ENCODE assay signal across 8 cellular contexts in the genomic region with DNA sequence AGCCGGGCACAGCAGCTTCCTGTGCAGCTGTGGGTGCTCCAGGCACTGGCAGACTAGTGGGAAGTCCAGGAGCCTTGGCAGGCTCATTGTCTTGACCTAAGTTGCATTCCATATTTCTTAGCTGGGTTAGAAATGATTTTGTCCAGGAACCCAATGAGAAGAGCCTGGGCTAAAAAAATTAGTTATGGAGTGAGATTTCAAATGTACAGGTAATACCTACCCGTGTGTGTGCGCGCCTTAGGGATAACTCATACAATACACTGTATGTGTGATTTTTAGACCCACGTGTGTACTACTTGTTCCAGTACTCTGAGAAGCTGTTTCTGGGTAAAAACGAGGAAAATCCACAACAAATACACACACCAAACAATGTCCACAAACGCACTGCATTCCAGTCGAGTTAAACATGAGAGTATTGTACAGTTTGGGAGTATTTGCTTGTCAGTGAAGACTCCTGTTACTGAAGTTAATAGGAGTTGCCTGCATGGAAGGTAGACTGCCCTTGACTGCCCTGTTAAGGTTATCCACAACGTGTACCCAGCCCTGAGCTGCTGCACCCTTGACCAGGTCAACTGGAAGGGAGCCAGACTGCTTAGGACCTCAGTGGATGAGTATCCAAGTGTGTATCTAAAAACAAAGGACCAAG. TPM values are rescaled to one million over a fixed set of nuclear protein-coding genes. Genes with fewer than 3 reads are reported as not detected.
A peak's percentile ranks its signal among the peaks of the same experiment; 100 is the strongest.
DNase-seq lines count a peak whose midpoint lies in the region; ATAC-seq and TF ChIP-seq lines count a peak whose summit lies in the region.

No MANE protein-coding gene starts in this region.

- peak overlapping the region; percentile 95 for H3K4me3 ChIP-seq in iPS-15b (ENCODE audit: low read depth, low read length)
- peak overlapping the region; percentile 47 to 80 (median 70) for H3K4me3 ChIP-seq in skin epidermis

- no peak overlapping the region for H3K14ac ChIP-seq in H9 (ENCODE audit: insufficient read depth, low read length)

- no peak overlapping the region for H3K56ac ChIP-seq in H9 (ENCODE audit: insufficient read length, low read depth, low read length)

- ATAC-seq in activated B cell treated with CpG ODN at 0.5 μM for 24 hours (ENCODE audit: low read depth) (no peak), HG02981 (IDR thresholded peaks at IDR 0.05; ENCODE audit: unreplicated experiment) (no peak), HG02852 (IDR thresholded peaks at IDR 0.05; ENCODE audit: unreplicated experiment) (no peak)

- no peak overlapping the region for H3K18ac ChIP-seq in H9 (ENCODE audit: insufficient read length, low read depth, low read length)

- H3K23me2 ChIP-seq in H9 (ENCODE audit: insufficient read length, low read depth, low read length, poor library complexity, severe bottlenecking) = peaks cover 15% of the 10 kb centered on the region

- H4K5ac ChIP-seq in H9 (ENCODE audit: insufficient read length, low read depth, low read length) = no peak overlapping the region

- no peak overlapping the region for H2BK12ac ChIP-seq in H9 (ENCODE audit: insufficient read length, low read depth, low read length)

- H3K4me3 Mint-ChIP-seq in H9 = peak overlapping the region; percentile 90 to 99
- peak overlapping the region; percentile 97 for H3K4me3 Mint-ChIP-seq in activated B cell treated with CpG ODN at 0.5 μM for 24 hours

- H2BK20ac ChIP-seq in H9 (ENCODE audit: low read depth, low read length, poor library complexity, severe bottlenecking) = no peak overlapping the region

- TF ChIP-seq CTCF in H9 (conservative IDR thresholded peaks at IDR 0.05) (no peak), activated B cell treated with CpG ODN at 0.5 μM for 24 hours (IDR thresholded peaks at IDR 0.05) (no peak)

- no peaks in the 10 kb centered on the region for H4K20me1 ChIP-seq in H9 (ENCODE audit: control insufficient read depth, insufficient read depth, insufficient read length)

- H3T11ph ChIP-seq in H9 (ENCODE audit: low read length) = no peak overlapping the region

- no peak overlapping the region for H2BK120ac ChIP-seq in H9 (ENCODE audit: low read depth, low read length, poor library complexity, severe bottlenecking)

- peak overlapping the region; percentile 76 for H3K4me2 ChIP-seq in H9 (ENCODE audit: insufficient read depth, insufficient read length, low read length)

- H3K9me3 ChIP-seq in H9 (ENCODE audit: control insufficient read depth, low read depth, low read length) (no peaks in the 10 kb centered on the region), iPS-15b (ENCODE audit: control insufficient read depth, insufficient read depth, low read length) (no peaks in the 10 kb centered on the region)

- H4K91ac ChIP-seq in H9 (ENCODE audit: insufficient read length, low read depth, low read length) = no peak overlapping the region

- CTCF ChIA-PET in activated B cell treated with CpG ODN at 0.5 μM for 24 hours (lab: Charles Lee) = interaction anchor here (1.4 to 3.6 kb wide), 5 partner anchors 14 to 79 kb away, joined by 4 to 57 read pairs (median 6); a partner anchor contains a TSS

- H3K27ac Mint-ChIP-seq in H9 (no peak overlapping the region), activated B cell treated with CpG ODN at 0.5 μM for 24 hours (peak overlapping the region; percentile 84)

- H4K8ac ChIP-seq in H9 (replicated peaks; ENCODE audit: insufficient read length, low read depth, low read length) = no peak overlapping the region

- no peaks in the 10 kb centered on the region for H3K79me2 ChIP-seq in H9 (ENCODE audit: insufficient read depth, low read length)

- DNase-seq in H9 (no peak), activated B cell treated with CpG ODN at 0.5 μM for 24 hours (no peak)
- DNase-seq in activated effector memory CD4-positive, alpha-beta T cell treated with anti-CD3 and anti-CD28 coated beads, Interleukin-2, amount 50 U/mL, for 16 hours = no peak
- DNase-seq in activated CD4-positive, CD25-positive, alpha-beta regulatory T cell (lab: John Stamatoyannopoulos, UW) = no peak

- H3K36me3 Mint-ChIP-seq in H9 (ENCODE audit: insufficient read depth in 1 of 3, low read depth in 3 of 3) (peaks cover 0 to 10% (median 5%) of the 10 kb centered on the region in 3 experiments; a peak in 5 of 7 replicates), activated B cell treated with CpG ODN at 0.5 μM for 24 hours (ENCODE audit: low read depth) (peaks cover 23% of the 10 kb centered on the region)

- H3K79me1 ChIP-seq in H9 (ENCODE audit: insufficient read depth, low read depth, low read length, poor library complexity, severe bottlenecking) = no peaks in the 10 kb centered on the region

- WGBS in H9 (ENCODE audit: extremely low coverage, insufficient read length, low lambda C conversion rate) = no CpG with 5 or more reads among the region's 9 CpGs

- H2AK5ac ChIP-seq in H9 (ENCODE audit: insufficient read length, low read length) = no peak overlapping the region

- no peak overlapping the region for H3K23ac ChIP-seq in H9 (ENCODE audit: insufficient read length, low read depth, low read length)

- no peaks in the 10 kb centered on the region for H3K36me3 ChIP-seq in iPS-15b (ENCODE audit: control insufficient read depth, insufficient read depth, low read length)

- H3K27me3 Mint-ChIP-seq in H9 (ENCODE audit: low read depth) (peaks cover 37% of the 10 kb centered on the region), activated B cell treated with CpG ODN at 0.5 μM for 24 hours (no peaks in the 10 kb centered on the region)

- no peaks in the 10 kb centered on the region; the same call in 1 of the 2 replicates for H3K27me3 ChIP-seq in H9 (ENCODE audit: insufficient read depth, low read length)
- peaks cover 17% of the 10 kb centered on the region for H3K27me3 ChIP-seq in iPS-15b (ENCODE audit: control insufficient read depth, insufficient read depth, low read length)

- H3K4me1 Mint-ChIP-seq in H9 (peaks cover 16 to 18% of the 10 kb centered on the region in 2 experiments), activated B cell treated with CpG ODN at 0.5 μM for 24 hours (peaks cover 25% of the 10 kb centered on the region)

- no peak overlapping the region for H2AFZ ChIP-seq in H9 (ENCODE audit: low read length)

- H3K4me1 ChIP-seq in H9 (ENCODE audit: insufficient read depth, low read length) (peaks cover 9% of the 10 kb centered on the region; the same call in 1 of the 2 replicates), iPS-15b (ENCODE audit: control insufficient read depth, insufficient read depth, low read length) (peaks cover 5% of the 10 kb centered on the region)

- H3K9ac ChIP-seq in H9 (ENCODE audit: extremely low read depth, insufficient read length, low read length) (no peak overlapping the region), iPS-15b (ENCODE audit: low read depth, low read length) (no peak overlapping the region)

- H3K27ac ChIP-seq in H9 (ENCODE audit: insufficient read length, low read depth, low read length) (no peak overlapping the region), skin epidermis (peak overlapping the region in 7 of 21 experiments; percentile 71 to 91 (median 80))

- H3K9me3 Mint-ChIP-seq in H9 (no peaks in the 10 kb centered on the region), activated B cell treated with CpG ODN at 0.5 μM for 24 hours (no peaks in the 10 kb centered on the region)

- intact Hi-C loops in activated B cell treated with CpG ODN at 0.5 μM for 24 hours (cut with micrococcal nuclease) = loop anchor here (2.0 to 5.0 kb wide), 4 partner anchors 27 to 634 kb away; a partner anchor contains a TSS

- no peak overlapping the region for H2BK5ac ChIP-seq in H9 (ENCODE audit: insufficient read length, low read length)

- POLR2A ChIA-PET in activated B cell treated with CpG ODN at 0.5 μM for 24 hours (lab: Charles Lee) = interaction anchor here (0.7 to 4.2 kb wide), 6 partner anchors 29 to 303 kb away, joined by 3 to 32 read pairs (median 16); a partner anchor contains a TSS

- no peak overlapping the region for H2BK15ac ChIP-seq in H9 (ENCODE audit: low read depth, low read length)

- H3K4ac ChIP-seq in H9 (ENCODE audit: low read depth, low read length) = no peak overlapping the region

RNA-seq across cellular contexts. Expression of a gene that starts 1.4 kb away (rescaled TPM):
- total RNA-seq in H9 (2021) = 3.0 and 3.4 TPM in 2 replicates
- total RNA-seq in activated B cell treated with CpG ODN at 0.5 μM for 24 hours = 6.8 and 8.0 TPM in 2 replicates

RNA-seq across cellular contexts. Expression of a gene that starts 56.8 kb away (rescaled TPM):
- total RNA-seq in H9 (2021) = 11.8 and 13.2 TPM in 2 replicates
- 15.8 and 23.2 TPM in 2 replicates for total RNA-seq in activated B cell treated with CpG ODN at 0.5 μM for 24 hours
